ENCODE assay signal across 8 cellular contexts in genomic region chr17:1648582-1649115, GRCh38. TPM values are rescaled to one million over a fixed set of nuclear protein-coding genes. Genes with fewer than 3 reads are reported as not detected.
DNase-seq lines count a peak whose midpoint lies in the region; ATAC-seq, FAIRE-seq and TF ChIP-seq lines count a peak whose summit lies in the region.

No MANE protein-coding gene starts in this region.

- peak; percentile 27 for DNase-seq in NK-92 (lab: John Stamatoyannopoulos, UW; ENCODE audit: unreplicated experiment)
- DNase-seq in NK-92 treated with Interleukin-12 subunit alpha and Interleukin-12 subunit beta, amount 100 ng/mL, for 24 hours (lab: John Stamatoyannopoulos, UW) = no peak
- DNase-seq in NCI-H2196 (lab: John Stamatoyannopoulos, UW; ENCODE audit: unreplicated experiment) = peak; percentile 83
- DNase-seq in activated CD4-positive, alpha-beta T cell treated with anti-CD3 and anti-CD28 coated beads for 24 hours (ENCODE audit: low read depth in 2 of 2) = peak; percentile 85 to 87
- peak; percentile 83 for DNase-seq in HepG2 (ENCODE audit: low spot score)
- peak; percentile 91 for DNase-seq in stimulated activated CD4-positive, alpha-beta T cell treated with anti-CD3 and anti-CD28 coated beads, Interleukin-2, amount 100 ng/mL, for 4 hours (ENCODE audit: low read depth)

- peak overlapping the region; percentile 73 for H3K9ac ChIP-seq in HepG2 (ENCODE audit: insufficient read depth, low read depth, low read length)

- TF ChIP-seq CTCF in HepG2 (CRISPR knock-in tag; IDR thresholded peaks at IDR 0.05) = peak; percentile 85

- peaks cover 21 to 31% of the 10 kb centered on the region in 2 experiments for H3K36me3 ChIP-seq in HepG2 (replicated peaks in 1 of 2; ENCODE audit: control insufficient read depth in 1 of 2, insufficient read depth in 2 of 2, low read length in 2 of 2)

- H3K27me3 ChIP-seq in HepG2 (ENCODE audit: control insufficient read depth in 1 of 2, insufficient read depth in 2 of 2, low read length in 2 of 2) = peaks cover 0 to 5% of the 10 kb centered on the region in 2 experiments; a peak in 1 of 5 replicates

- intact Hi-C loops in HepG2 (cut with micrococcal nuclease; ENCODE audit: unreplicated experiment) = no loop called here

- CTCF ChIA-PET in HepG2 (lab: Yijun Ruan, JAX; ENCODE audit: low intra/inter-chr PET ratio, low total read pairs) = interaction anchor here (0.6 to 2.2 kb wide), 2 partner anchors 74 to 255 kb away, joined by 3 to 25 read pairs; no protein-coding TSS in a partner anchor

- no peaks in the 10 kb centered on the region for H3K9me3 ChIP-seq in HepG2 (ENCODE audit: low read length)

- peak overlapping the region; percentile 86 for H3K4me2 ChIP-seq in HepG2 (ENCODE audit: low read depth, low read length)

- in situ Hi-C loops in HepG2 (cut with HindIII; ENCODE audit: extremely low pct_ligation_motif_present, low pct_unique_long_range_greater_than_20kb) = no loop called here

- no peak overlapping the region for H2AFZ ChIP-seq in HepG2 (ENCODE audit: low read length)

- peak overlapping the region; percentile 91 for H3K27ac ChIP-seq in cingulate gyrus (ENCODE audit: low read depth, low read length)
- H3K27ac ChIP-seq in HepG2 (ENCODE audit: extremely low read length, insufficient read depth, low read length) = peak overlapping the region; percentile 57

- peak; percentile 76 for ATAC-seq in HG02885 (IDR thresholded peaks at IDR 0.05; ENCODE audit: poor library complexity, unreplicated experiment)
- peak; percentile 57 for ATAC-seq in HepG2

- no peak for FAIRE-seq in HepG2 (lab: Jason Lieb, UNC)

- peak overlapping the region; percentile 40 to 76 (median 54); a peak in 5 of 6 replicates for H3K4me3 ChIP-seq in HepG2 (replicated peaks in 1 of 3; ENCODE audit: insufficient read depth in 1 of 3, low read depth in 2 of 3, low read length in 3 of 3)

- TF ChIP-seq EP300 in HepG2 (IDR thresholded peaks at IDR 0.05; ENCODE audit: low read depth in 2 of 2, low read length in 2 of 2) = no peak; a peak in 1 of 4 replicates
- TF ChIP-seq EP300 in HepG2 (CRISPR knock-in tag; IDR thresholded peaks at IDR 0.05; ENCODE audit: borderline replicate concordance) = no peak

- no peaks in the 10 kb centered on the region for H3K79me2 ChIP-seq in HepG2 (ENCODE audit: insufficient read depth, low read length)

- peak; percentile 84 for TF ChIP-seq RAD21 in HepG2 (CRISPR knock-in tag; IDR thresholded peaks at IDR 0.05)

- no peak; a peak in 1 of 4 replicates for TF ChIP-seq POLR2A in HepG2 (IDR thresholded peaks at IDR 0.05; ENCODE audit: insufficient read depth in 1 of 2, low read depth in 2 of 2, low read length in 2 of 2)

- peaks cover 70% of the 10 kb centered on the region for H3K4me1 ChIP-seq in HepG2 (ENCODE audit: insufficient read depth, low read length)

- peaks cover 6% of the 10 kb centered on the region; the same call in 1 of the 2 replicates for H4K20me1 ChIP-seq in HepG2 (ENCODE audit: insufficient read depth, low read length)

- 15% methylated on average over 17 of the region's 48 CpGs for WGBS in HepG2 (ENCODE audit: low lambda C conversion rate)

- POLR2A ChIA-PET in HepG2 (lab: Yijun Ruan, JAX) = interaction anchor here (0.7 to 3.8 kb wide), 22 partner anchors 8 to 217 kb away, joined by 3 to 42 read pairs (median 8); partner anchors contain the start of genes PRPF8, SERPINF1, SLC43A2 and TLCD2

- BruUV-seq in HepG2 (replicated peaks; lab: Mats Ljungman, UMichigan) = no TSS peak

RNA-seq across cellular contexts. Expression of gene RILP, which starts 1.0 kb away (rescaled TPM):
- total RNA-seq in HepG2 (2016; rRNA removed; fragmentation: Illumina TruSeq; extraction: Trizol) = 4.7 and 6.6 TPM in 2 replicates
- 19.7 and 24.4 TPM in 2 replicates for total RNA-seq in HepG2 (2016; cell fraction: cytosol; rRNA removed; fragmentation: Illumina TruSeq; extraction: Trizol; ENCODE audit: low read depth)
- total RNA-seq in HepG2 (2016; cell fraction: insoluble cytoplasmic fraction; rRNA removed; fragmentation: Illumina TruSeq; extraction: Trizol) = 5.0 and 7.1 TPM in 2 replicates
- 13.1 and 14.3 TPM in 2 replicates for total RNA-seq in HepG2 (2016; cell fraction: membrane; rRNA removed; fragmentation: Illumina TruSeq; extraction: Trizol)
- total RNA-seq in HepG2 (2016; cell fraction: nucleus; rRNA removed; fragmentation: Illumina TruSeq; extraction: Trizol) = 3.3 and 3.9 TPM in 2 replicates
- polyA plus RNA-seq in HepG2 (2011; rRNA removed) = 8.1 and 9.4 TPM in 2 replicates
- polyA plus RNA-seq in HepG2 (2011; cell fraction: cytosol; rRNA removed) = 4.3 and 6.7 TPM in 2 replicates
- polyA plus RNA-seq in HepG2 (2011; cell fraction: nucleus; rRNA removed) = 19.2 and 23.3 TPM in 2 replicates
- polyA plus RNA-seq in HepG2 (2012) = 4.5 and 5.2 TPM in 2 replicates
- polyA plus RNA-seq in HepG2 (2016; cell fraction: cytosol; fragmentation: Illumina TruSeq; extraction: Trizol; ENCODE audit: low read depth) = 24.9 and 29.6 TPM in 2 replicates
- polyA plus RNA-seq in HepG2 (2016; cell fraction: insoluble cytoplasmic fraction; fragmentation: Illumina TruSeq; extraction: Trizol; ENCODE audit: low read depth) = 3.9 and 6.6 TPM in 2 replicates
- polyA plus RNA-seq in HepG2 (2016; cell fraction: membrane; fragmentation: Illumina TruSeq; extraction: Trizol; ENCODE audit: low read depth) = 12.1 and 14.0 TPM in 2 replicates
- polyA plus RNA-seq in HepG2 (2016; cell fraction: nucleus; fragmentation: Illumina TruSeq; extraction: Trizol; ENCODE audit: insufficient read depth, low read depth) = 6.7 and 7.6 TPM in 2 replicates
- 5.6 and 7.3 TPM in 2 replicates for polyA minus RNA-seq in HepG2 (2011; rRNA and poly(A)+ RNA removed; ENCODE audit: low replicate concordance)
- 5.0 TPM in 2 replicates for polyA minus RNA-seq in HepG2 (2011; cell fraction: cytosol; rRNA and poly(A)+ RNA removed)
- polyA minus RNA-seq in HepG2 (2011; cell fraction: nucleus; rRNA and poly(A)+ RNA removed) = 6.0 and 9.0 TPM in 2 replicates

RNA-seq across cellular contexts. Expression of gene SCARF1, which starts 3.1 kb away (rescaled TPM):
- total RNA-seq in HepG2 (2016; rRNA removed; fragmentation: Illumina TruSeq; extraction: Trizol) = 0.24 TPM in 1 of 2 replicates, not detected in the other
- total RNA-seq in HepG2 (2016; cell fraction: cytosol; rRNA removed; fragmentation: Illumina TruSeq; extraction: Trizol; ENCODE audit: low read depth) = 0.09 TPM in 1 of 2 replicates, not detected in the other
- total RNA-seq in HepG2 (2016; cell fraction: insoluble cytoplasmic fraction; rRNA removed; fragmentation: Illumina TruSeq; extraction: Trizol) = 0.04 TPM in 1 of 2 replicates, not detected in the other
- total RNA-seq in HepG2 (2016; cell fraction: membrane; rRNA removed; fragmentation: Illumina TruSeq; extraction: Trizol) = 0.07 and 0.09 TPM in 2 replicates
- total RNA-seq in HepG2 (2016; cell fraction: nucleus; rRNA removed; fragmentation: Illumina TruSeq; extraction: Trizol) = 0.16 and 0.34 TPM in 2 replicates
- 0.71 and 0.72 TPM in 2 replicates for polyA plus RNA-seq in HepG2 (2011; rRNA removed)
- polyA plus RNA-seq in HepG2 (2011; cell fraction: cytosol; rRNA removed) = 0.17 and 0.25 TPM in 2 replicates
- 7.1 and 9.1 TPM in 2 replicates for polyA plus RNA-seq in HepG2 (2011; cell fraction: nucleus; rRNA removed)
- 0.39 and 0.59 TPM in 2 replicates for polyA plus RNA-seq in HepG2 (2012)
- polyA plus RNA-seq in HepG2 (2016; cell fraction: cytosol; fragmentation: Illumina TruSeq; extraction: Trizol; ENCODE audit: low read depth) = not detected in 2 replicates
- polyA plus RNA-seq in HepG2 (2016; cell fraction: insoluble cytoplasmic fraction; fragmentation: Illumina TruSeq; extraction: Trizol; ENCODE audit: low read depth) = not detected in 2 replicates
- not detected in 2 replicates for polyA plus RNA-seq in HepG2 (2016; cell fraction: membrane; fragmentation: Illumina TruSeq; extraction: Trizol; ENCODE audit: low read depth)
- polyA plus RNA-seq in HepG2 (2016; cell fraction: nucleus; fragmentation: Illumina TruSeq; extraction: Trizol; ENCODE audit: insufficient read depth, low read depth) = 0.44 and 0.51 TPM in 2 replicates
- polyA minus RNA-seq in HepG2 (2011; rRNA and poly(A)+ RNA removed; ENCODE audit: low replicate concordance) = 0.23 and 0.68 TPM in 2 replicates
- not detected in 2 replicates for polyA minus RNA-seq in HepG2 (2011; cell fraction: cytosol; rRNA and poly(A)+ RNA removed)
- polyA minus RNA-seq in HepG2 (2011; cell fraction: nucleus; rRNA and poly(A)+ RNA removed) = 0.99 and 1.5 TPM in 2 replicates

RNA-seq across cellular contexts. Expression of gene SLC43A2, which starts 20.0 kb away (rescaled TPM):
- total RNA-seq in HepG2 (2016; rRNA removed; fragmentation: Illumina TruSeq; extraction: Trizol) = 3.3 and 7.3 TPM in 2 replicates
- total RNA-seq in HepG2 (2016; cell fraction: cytosol; rRNA removed; fragmentation: Illumina TruSeq; extraction: Trizol; ENCODE audit: low read depth) = 0.97 and 1.3 TPM in 2 replicates
- 2.0 and 8.1 TPM in 2 replicates for total RNA-seq in HepG2 (2016; cell fraction: insoluble cytoplasmic fraction; rRNA removed; fragmentation: Illumina TruSeq; extraction: Trizol)
- total RNA-seq in HepG2 (2016; cell fraction: membrane; rRNA removed; fragmentation: Illumina TruSeq; extraction: Trizol) = 4.2 and 4.8 TPM in 2 replicates
- 6.5 and 9.2 TPM in 2 replicates for total RNA-seq in HepG2 (2016; cell fraction: nucleus; rRNA removed; fragmentation: Illumina TruSeq; extraction: Trizol)
- 20.0 and 26.7 TPM in 2 replicates for polyA plus RNA-seq in HepG2 (2011; rRNA removed)
- 24.6 and 32.6 TPM in 2 replicates for polyA plus RNA-seq in HepG2 (2011; cell fraction: cytosol; rRNA removed)
- 23.0 and 27.0 TPM in 2 replicates for polyA plus RNA-seq in HepG2 (2011; cell fraction: nucleus; rRNA removed)
- 23.6 and 32.7 TPM in 2 replicates for polyA plus RNA-seq in HepG2 (2012)
- 1.1 and 1.6 TPM in 2 replicates for polyA plus RNA-seq in HepG2 (2016; cell fraction: cytosol; fragmentation: Illumina TruSeq; extraction: Trizol; ENCODE audit: low read depth)
- 3.0 and 4.3 TPM in 2 replicates for polyA plus RNA-seq in HepG2 (2016; cell fraction: insoluble cytoplasmic fraction; fragmentation: Illumina TruSeq; extraction: Trizol; ENCODE audit: low read depth)
- 2.7 and 2.9 TPM in 2 replicates for polyA plus RNA-seq in HepG2 (2016; cell fraction: membrane; fragmentation: Illumina TruSeq; extraction: Trizol; ENCODE audit: low read depth)
- 12.1 and 13.4 TPM in 2 replicates for polyA plus RNA-seq in HepG2 (2016; cell fraction: nucleus; fragmentation: Illumina TruSeq; extraction: Trizol; ENCODE audit: insufficient read depth, low read depth)
- polyA minus RNA-seq in HepG2 (2011; rRNA and poly(A)+ RNA removed; ENCODE audit: low replicate concordance) = 35.9 and 121 TPM in 2 replicates
- 22.7 and 26.1 TPM in 2 replicates for polyA minus RNA-seq in HepG2 (2011; cell fraction: cytosol; rRNA and poly(A)+ RNA removed)
- 18.9 and 19.1 TPM in 2 replicates for polyA minus RNA-seq in HepG2 (2011; cell fraction: nucleus; rRNA and poly(A)+ RNA removed)

RNA-seq across cellular contexts. Expression of gene PRPF8, which starts 36.0 kb away (rescaled TPM):
- 112 and 318 TPM in 2 replicates for total RNA-seq in HepG2 (2016; rRNA removed; fragmentation: Illumina TruSeq; extraction: Trizol)
- total RNA-seq in HepG2 (2016; cell fraction: cytosol; rRNA removed; fragmentation: Illumina TruSeq; extraction: Trizol; ENCODE audit: low read depth) = 27.9 and 29.6 TPM in 2 replicates
- total RNA-seq in HepG2 (2016; cell fraction: insoluble cytoplasmic fraction; rRNA removed; fragmentation: Illumina TruSeq; extraction: Trizol) = 104 and 284 TPM in 2 replicates
- 59.5 and 61.6 TPM in 2 replicates for total RNA-seq in HepG2 (2016; cell fraction: membrane; rRNA removed; fragmentation: Illumina TruSeq; extraction: Trizol)
- 124 and 135 TPM in 2 replicates for total RNA-seq in HepG2 (2016; cell fraction: nucleus; rRNA removed; fragmentation: Illumina TruSeq; extraction: Trizol)
- polyA plus RNA-seq in HepG2 (2011; rRNA removed) = 179 and 195 TPM in 2 replicates
- polyA plus RNA-seq in HepG2 (2011; cell fraction: cytosol; rRNA removed) = 79.1 and 90.7 TPM in 2 replicates
- 265 and 296 TPM in 2 replicates for polyA plus RNA-seq in HepG2 (2011; cell fraction: nucleus; rRNA removed)
- 129 and 145 TPM in 2 replicates for polyA plus RNA-seq in HepG2 (2012)
- polyA plus RNA-seq in HepG2 (2016; cell fraction: cytosol; fragmentation: Illumina TruSeq; extraction: Trizol; ENCODE audit: low read depth) = 15.0 and 17.7 TPM in 2 replicates
- polyA plus RNA-seq in HepG2 (2016; cell fraction: insoluble cytoplasmic fraction; fragmentation: Illumina TruSeq; extraction: Trizol; ENCODE audit: low read depth) = 300 and 377 TPM in 2 replicates
- 37.4 and 39.7 TPM in 2 replicates for polyA plus RNA-seq in HepG2 (2016; cell fraction: membrane; fragmentation: Illumina TruSeq; extraction: Trizol; ENCODE audit: low read depth)
- 245 and 257 TPM in 2 replicates for polyA plus RNA-seq in HepG2 (2016; cell fraction: nucleus; fragmentation: Illumina TruSeq; extraction: Trizol; ENCODE audit: insufficient read depth, low read depth)
- polyA minus RNA-seq in HepG2 (2011; rRNA and poly(A)+ RNA removed; ENCODE audit: low replicate concordance) = 401 and 410 TPM in 2 replicates
- polyA minus RNA-seq in HepG2 (2011; cell fraction: cytosol; rRNA and poly(A)+ RNA removed) = 275 and 377 TPM in 2 replicates
- 189 and 229 TPM in 2 replicates for polyA minus RNA-seq in HepG2 (2011; cell fraction: nucleus; rRNA and poly(A)+ RNA removed)
